Comparison of ENCODE assay signal across 28 cellular contexts in the genomic region with DNA sequence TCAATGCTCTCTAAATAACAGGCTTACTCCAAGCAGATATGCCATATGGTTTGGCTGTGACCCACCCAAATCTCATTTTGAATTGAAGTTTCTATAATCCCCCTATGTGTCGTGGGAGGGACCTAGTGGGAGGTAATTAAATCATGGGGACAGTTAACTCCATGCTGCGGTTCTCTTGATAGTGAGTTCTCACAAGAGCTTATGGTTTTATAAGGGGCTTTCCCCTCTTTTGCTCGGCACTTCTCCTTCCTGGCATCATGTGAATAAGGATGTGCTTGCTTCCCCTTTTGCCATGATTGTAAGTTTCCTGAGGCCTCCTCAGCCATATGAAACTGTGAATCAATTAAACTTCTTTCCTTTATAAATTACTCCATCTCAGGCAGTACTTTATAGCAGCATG.
"Had no signal": no experiment of that assay in that cellular context is flagged by ENCODE, and none has a peak within 500 bp of the region (broad histone marks: within the 10 kb centered on the region; RNA-seq: fewer than 3 reads in every experiment).

No MANE protein-coding gene starts in this region.

- H3K4me1 ChIP-seq: ascending aorta, pancreas, prostate gland, stomach, thyroid gland, upper lobe of left lung, vagina had no signal

- H3K36me3 ChIP-seq: ascending aorta, pancreas, prostate gland, stomach, thyroid gland, upper lobe of left lung, vagina had no signal

- H3K27ac ChIP-seq: ascending aorta, pancreas, prostate gland, skin epidermis, stomach, thyroid gland, upper lobe of left lung, vagina had no signal

- H3K4me3 Mint-ChIP-seq: activated CD4-positive, alpha-beta memory T cell treated with anti-CD3 and anti-CD28 coated beads for 36 hours; activated CD4-positive, alpha-beta T cell treated with anti-CD3 and anti-CD28 coated beads, Interleukin-2, amount 10 ng/mL, durations not matched to agents 24 days and 14 days; activated naive CD4-positive, alpha-beta T cell treated with anti-CD3 and anti-CD28 coated beads, Interleukin-2, amount 10 ng/mL, durations not matched to agents 7 days and 5 days; activated naive CD8-positive, alpha-beta T cell treated with anti-CD3 and anti-CD28 coated beads, Interleukin-2, amount 10 ng/mL, durations not matched to agents 7 days and 5 days; brain; endodermal cell; mesothelial cell of epicardium; naive B cell had no signal

- H3K36me3 Mint-ChIP-seq: activated naive CD4-positive, alpha-beta T cell treated with anti-CD3 and anti-CD28 coated beads, Interleukin-2, amount 10 ng/mL, durations not matched to agents 7 days and 5 days; activated naive CD8-positive, alpha-beta T cell treated with anti-CD3 and anti-CD28 coated beads, Interleukin-2, amount 10 ng/mL, durations not matched to agents 7 days and 5 days; naive B cell had no signal

- H3K27me3 Mint-ChIP-seq: activated CD4-positive, alpha-beta memory T cell treated with anti-CD3 and anti-CD28 coated beads for 36 hours; activated CD4-positive, alpha-beta T cell treated with anti-CD3 and anti-CD28 coated beads, Interleukin-2, amount 10 ng/mL, durations not matched to agents 24 days and 14 days; activated naive CD4-positive, alpha-beta T cell treated with anti-CD3 and anti-CD28 coated beads, Interleukin-2, amount 10 ng/mL, durations not matched to agents 7 days and 5 days; activated naive CD8-positive, alpha-beta T cell treated with anti-CD3 and anti-CD28 coated beads, Interleukin-2, amount 10 ng/mL, durations not matched to agents 7 days and 5 days; naive B cell had no signal

- H3K27ac Mint-ChIP-seq: activated CD4-positive, alpha-beta memory T cell treated with anti-CD3 and anti-CD28 coated beads for 36 hours; activated CD4-positive, alpha-beta T cell treated with anti-CD3 and anti-CD28 coated beads, Interleukin-2, amount 10 ng/mL, durations not matched to agents 24 days and 14 days; activated naive CD4-positive, alpha-beta T cell treated with anti-CD3 and anti-CD28 coated beads, Interleukin-2, amount 10 ng/mL, durations not matched to agents 7 days and 5 days; activated naive CD8-positive, alpha-beta T cell treated with anti-CD3 and anti-CD28 coated beads, Interleukin-2, amount 10 ng/mL, durations not matched to agents 7 days and 5 days; brain; endodermal cell; mesothelial cell of epicardium; naive B cell had no signal

- H3K27me3 ChIP-seq: ascending aorta, pancreas, stomach, thyroid gland, upper lobe of left lung, vagina had no signal

- H3K4me3 ChIP-seq: ascending aorta, pancreas, prostate gland, skin epidermis, stomach, thyroid gland, upper lobe of left lung, vagina had no signal

- DNase-seq: activated CD4-positive, alpha-beta memory T cell treated with anti-CD3 and anti-CD28 coated beads for 36 hours; activated CD4-positive, alpha-beta T cell treated with anti-CD3 and anti-CD28 coated beads, Interleukin-2, amount 10 ng/mL, durations not matched to agents 24 days and 14 days; activated CD4-positive, CD25-positive, alpha-beta regulatory T cell treated with anti-CD3 and anti-CD28 coated beads, Interleukin-2, amount 50 U/mL, for 72 hours; activated CD8-positive, alpha-beta memory T cell treated with anti-CD3 and anti-CD28 coated beads, Interleukin-2, amount 50 U/mL, for 4 hours; activated gamma-delta T cell; activated naive CD4-positive, alpha-beta T cell treated with anti-CD3 and anti-CD28 coated beads, Interleukin-2, amount 10 ng/mL, durations not matched to agents 7 days and 5 days; activated naive CD8-positive, alpha-beta T cell treated with anti-CD3 and anti-CD28 coated beads, Interleukin-2, amount 10 ng/mL, durations not matched to agents 7 days and 5 days; activated T-cell treated with anti-CD3 and anti-CD28 coated beads, Interleukin-2, amount 50 U/mL, for 1 hour; endodermal cell; foreskin fibroblast; head of caudate nucleus; hippocampal formation; left cardiac atrium; left ventricle myocardium superior; naive B cell; pancreas; retina; stimulated activated CD4-positive, alpha-beta T cell treated with anti-CD3 and anti-CD28 coated beads, Interleukin-12 subunit alpha, Interleukin-12 subunit beta, amount 100 ng/mL, for 4 hours; stimulated activated CD4-positive, alpha-beta T cell treated with anti-CD3 and anti-CD28 coated beads, Interleukin-4, amount 100 ng/mL, for 1 hour; stomach; thyroid gland; upper lobe of left lung had no signal

- H3K9me3 Mint-ChIP-seq: activated CD4-positive, alpha-beta memory T cell treated with anti-CD3 and anti-CD28 coated beads for 36 hours; activated CD4-positive, alpha-beta T cell treated with anti-CD3 and anti-CD28 coated beads, Interleukin-2, amount 10 ng/mL, durations not matched to agents 24 days and 14 days; activated naive CD4-positive, alpha-beta T cell treated with anti-CD3 and anti-CD28 coated beads, Interleukin-2, amount 10 ng/mL, durations not matched to agents 7 days and 5 days had no signal

- H3K4me1 Mint-ChIP-seq: activated CD4-positive, alpha-beta T cell treated with anti-CD3 and anti-CD28 coated beads, Interleukin-2, amount 10 ng/mL, durations not matched to agents 24 days and 14 days; activated naive CD4-positive, alpha-beta T cell treated with anti-CD3 and anti-CD28 coated beads, Interleukin-2, amount 10 ng/mL, durations not matched to agents 7 days and 5 days; activated naive CD8-positive, alpha-beta T cell treated with anti-CD3 and anti-CD28 coated beads, Interleukin-2, amount 10 ng/mL, durations not matched to agents 7 days and 5 days; brain; endodermal cell; mesothelial cell of epicardium had no signal

- H3K9me3 ChIP-seq: ascending aorta, pancreas, prostate gland, thyroid gland, upper lobe of left lung, vagina had no signal
